In genomic region chr10:19913987-19914386, GRCh38 we compare ENCODE assay signal across 29 cellular contexts.
"Had no signal": no experiment of that assay in that cellular context is flagged by ENCODE, and none has a peak within 500 bp of the region (broad histone marks: within the 10 kb centered on the region; RNA-seq: fewer than 3 reads in every experiment).

No MANE protein-coding gene starts in this region.

- FAIRE-seq: urothelium cell line had no signal

- H3K36me3 ChIP-seq: stomach, suprapubic skin, thoracic aorta, thyroid gland, tibial artery, tibial nerve, transverse colon, upper lobe of left lung, upper lobe of right lung, uterus, vagina had no signal

- H3K27ac ChIP-seq: stomach, suprapubic skin, testis, thoracic aorta, thyroid gland, tibial artery, tibial nerve, transverse colon, upper lobe of left lung, upper lobe of right lung, uterus, vagina had no signal

- DNase-seq: stimulated activated CD4-positive, alpha-beta T cell treated with anti-CD3 and anti-CD28 coated beads, Interleukin-2, amount 100 ng/mL, for 48 hours; stimulated activated CD4-positive, alpha-beta T cell treated with anti-CD3 and anti-CD28 coated beads, Interleukin-4, amount 100 ng/mL, for 1 hour; stimulated activated CD4-positive, alpha-beta T cell treated with anti-CD3 and anti-CD28 coated beads, Interleukin-4, amount 100 ng/mL, for 24 hours; stimulated activated CD4-positive, alpha-beta T cell treated with anti-CD3 and anti-CD28 coated beads, Interleukin-4, amount 100 ng/mL, for 4 hours; stimulated activated CD8-positive, alpha-beta memory T cell treated with anti-CD3 and anti-CD28 coated beads, Interleukin-4, amount 100 ng/mL, for 48 hours; stimulated activated naive B cell treated with anti-CD40 and anti-IgM and Interleukin-4, amounts not matched to agents 10 μg/mL and 1 μg/mL and 100 μg/mL, for 72 hours; stimulated activated naive CD4-positive, alpha-beta T cell; stimulated activated naive CD4-positive, alpha-beta T cell treated with Interleukin-2 at 50 U/mL for 16 hours; stimulated activated naive CD8-positive, alpha-beta T cell treated with anti-CD3 and anti-CD28 coated beads, Interleukin-15, amount 100 ng/mL, for 72 hours; stimulated activated naive CD8-positive, alpha-beta T cell treated with anti-CD3 and anti-CD28 coated beads, Interleukin-15, Interleukin-2, amounts not matched to agents 100 U/mL and 50 U/mL, for 24 hours; stomach; substantia nigra; testis; thyroid gland; tibial artery; transverse colon; trophoblast cell; upper lobe of left lung; upper lobe of right lung; uterus had no signal

- H3K36me3 Mint-ChIP-seq: stimulated activated effector memory CD8-positive, alpha-beta T cell treated with anti-CD3 and anti-CD28 coated beads, Interleukin-12 subunit alpha, Interleukin-12 subunit beta, amount 100 ng/mL, for 72 hours; stimulated activated memory B cell treated with anti-CD40 and anti-IgM and Interleukin-4, amounts not matched to agents 10 μg/mL and 1 μg/mL and 100 μg/mL, for 72 hours; stimulated activated naive B cell treated with anti-CD40 and anti-IgM and Interleukin-4, amounts not matched to agents 10 μg/mL and 1 μg/mL and 100 μg/mL, for 72 hours had no signal

- H3K27me3 Mint-ChIP-seq: stimulated activated memory B cell treated with anti-CD40 and anti-IgM and Interleukin-4, amounts not matched to agents 10 μg/mL and 1 μg/mL and 100 μg/mL, for 72 hours; stimulated activated naive B cell treated with anti-CD40 and anti-IgM and Interleukin-4, amounts not matched to agents 10 μg/mL and 1 μg/mL and 100 μg/mL, for 72 hours; stimulated activated naive CD8-positive, alpha-beta T cell treated with anti-CD3 and anti-CD28 coated beads, Interleukin-15, amount 100 ng/mL, for 72 hours; stimulated activated naive CD8-positive, alpha-beta T cell treated with anti-CD3 and anti-CD28 coated beads, Interleukin-15, Interleukin-2, amounts not matched to agents 100 ng/mL and 50 ng/mL, for 24 hours; type B pancreatic cell had no signal

- H3K4me3 Mint-ChIP-seq: stimulated activated effector memory CD8-positive, alpha-beta T cell treated with anti-CD3 and anti-CD28 coated beads, Interleukin-12 subunit alpha, Interleukin-12 subunit beta, amount 100 ng/mL, for 72 hours; stimulated activated memory B cell treated with anti-CD40 and anti-IgM and Interleukin-4, amounts not matched to agents 10 μg/mL and 1 μg/mL and 100 μg/mL, for 72 hours; stimulated activated naive B cell treated with anti-CD40 and anti-IgM and Interleukin-4, amounts not matched to agents 10 μg/mL and 1 μg/mL and 100 μg/mL, for 72 hours; stimulated activated naive CD8-positive, alpha-beta T cell treated with anti-CD3 and anti-CD28 coated beads, Interleukin-15, amount 100 ng/mL, for 72 hours; stimulated activated naive CD8-positive, alpha-beta T cell treated with anti-CD3 and anti-CD28 coated beads, Interleukin-15, Interleukin-2, amounts not matched to agents 100 ng/mL and 50 ng/mL, for 24 hours; type B pancreatic cell had no signal

- H3K4me1 Mint-ChIP-seq: stimulated activated effector memory CD8-positive, alpha-beta T cell treated with anti-CD3 and anti-CD28 coated beads, Interleukin-12 subunit alpha, Interleukin-12 subunit beta, amount 100 ng/mL, for 72 hours; stimulated activated memory B cell treated with anti-CD40 and anti-IgM and Interleukin-4, amounts not matched to agents 10 μg/mL and 1 μg/mL and 100 μg/mL, for 72 hours; stimulated activated naive B cell treated with anti-CD40 and anti-IgM and Interleukin-4, amounts not matched to agents 10 μg/mL and 1 μg/mL and 100 μg/mL, for 72 hours; stimulated activated naive CD8-positive, alpha-beta T cell treated with anti-CD3 and anti-CD28 coated beads, Interleukin-15, amount 100 ng/mL, for 72 hours had no signal

- H3K27ac Mint-ChIP-seq: stimulated activated effector memory CD8-positive, alpha-beta T cell treated with anti-CD3 and anti-CD28 coated beads, Interleukin-12 subunit alpha, Interleukin-12 subunit beta, amount 100 ng/mL, for 72 hours; stimulated activated memory B cell treated with anti-CD40 and anti-IgM and Interleukin-4, amounts not matched to agents 10 μg/mL and 1 μg/mL and 100 μg/mL, for 72 hours; stimulated activated naive B cell treated with anti-CD40 and anti-IgM and Interleukin-4, amounts not matched to agents 10 μg/mL and 1 μg/mL and 100 μg/mL, for 72 hours; stimulated activated naive CD8-positive, alpha-beta T cell treated with anti-CD3 and anti-CD28 coated beads, Interleukin-15, amount 100 ng/mL, for 72 hours; stimulated activated naive CD8-positive, alpha-beta T cell treated with anti-CD3 and anti-CD28 coated beads, Interleukin-15, Interleukin-2, amounts not matched to agents 100 ng/mL and 50 ng/mL, for 24 hours; type B pancreatic cell had no signal

- H3K9me3 ChIP-seq: stomach, suprapubic skin, testis, thoracic aorta, thyroid gland, tibial artery, tibial nerve, transverse colon, upper lobe of left lung, upper lobe of right lung, vagina had no signal

- ATAC-seq: stimulated activated effector memory CD8-positive, alpha-beta T cell treated with anti-CD3 and anti-CD28 coated beads, Interleukin-12 subunit alpha, Interleukin-12 subunit beta, amount 100 ng/mL, for 72 hours; stimulated activated memory B cell treated with anti-CD40 and anti-IgM and Interleukin-4, amounts not matched to agents 10 μg/mL and 1 μg/mL and 100 μg/mL, for 72 hours; stimulated activated naive B cell treated with anti-CD40 and anti-IgM and Interleukin-4, amounts not matched to agents 10 μg/mL and 1 μg/mL and 100 μg/mL, for 72 hours; stimulated activated naive CD8-positive, alpha-beta T cell treated with anti-CD3 and anti-CD28 coated beads, Interleukin-15, amount 100 ng/mL, for 72 hours; stimulated activated naive CD8-positive, alpha-beta T cell treated with anti-CD3 and anti-CD28 coated beads, Interleukin-15, Interleukin-2, amounts not matched to agents 100 U/mL and 50 U/mL, for 24 hours; upper lobe of right lung had no signal

- H3K4me1 ChIP-seq: testis, upper lobe of right lung, uterus had no signal

- H3K27me3 ChIP-seq: stomach, suprapubic skin, testis, thyroid gland, tibial artery, tibial nerve, transverse colon, upper lobe of left lung, upper lobe of right lung, uterus, vagina had no signal

- H3K4me3 ChIP-seq: stomach, suprapubic skin, testis, thoracic aorta, thyroid gland, tibial artery, tibial nerve, transverse colon, upper lobe of left lung, upper lobe of right lung, uterus, vagina had no signal
